16 cellular contexts compared by ENCODE assay signal in the genomic region with DNA sequence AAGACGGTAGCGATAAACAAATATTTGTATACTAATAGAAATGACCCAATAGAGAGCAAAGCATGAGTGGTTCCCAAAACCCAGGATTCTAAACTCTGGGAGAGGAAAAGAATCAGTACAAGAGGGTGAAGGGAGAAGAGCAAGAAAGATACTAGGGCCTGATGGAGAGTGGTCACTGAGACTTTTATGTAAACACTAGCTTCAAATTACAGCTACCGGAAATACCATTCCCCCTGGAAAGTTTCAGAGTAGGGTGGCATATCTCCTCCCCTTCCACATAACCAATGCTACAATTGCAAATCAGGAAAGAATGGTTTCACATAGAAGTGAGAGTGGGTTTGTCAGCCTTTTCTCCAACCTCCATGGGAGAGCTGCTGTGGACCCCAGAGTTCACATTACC.
A peak's percentile ranks its signal among the peaks of the same experiment; 100 is the strongest.
DNase-seq lines count a peak whose midpoint lies in the region; ATAC-seq and TF ChIP-seq lines count a peak whose summit lies in the region.
"Had no signal": no experiment of that assay in that cellular context is flagged by ENCODE, and none has a peak within 500 bp of the region (broad histone marks: within the 10 kb centered on the region; RNA-seq: fewer than 3 reads in every experiment).

No MANE protein-coding gene starts in this region.

- peak overlapping the region; percentile 82 for H3K27ac Mint-ChIP-seq in WTC11
- H3K27ac Mint-ChIP-seq: activated T-cell treated with anti-CD3 and anti-CD28 coated beads, Interleukin-2, amount 50 U/mL, for 72 hours; stimulated activated naive CD8-positive, alpha-beta T cell treated with anti-CD3 and anti-CD28 coated beads, Interleukin-15, Interleukin-2, amounts not matched to agents 100 ng/mL and 50 ng/mL, for 24 hours had no signal

- H3K36me3 ChIP-seq in HCT116 (ENCODE audit: control insufficient read depth in 1 of 2, insufficient read depth in 2 of 2, low read length in 2 of 2) = no peaks in the 10 kb centered on the region
- H3K36me3 ChIP-seq: ovary had no signal

- no peak for TF ChIP-seq POLR2A in HCT116 (IDR thresholded peaks at IDR 0.05; ENCODE audit: borderline replicate concordance, extremely low read depth, insufficient read depth, insufficient read length)

- H3K27ac ChIP-seq in HCT116 (ENCODE audit: low read depth, low read length) = no peak overlapping the region
- H3K27ac ChIP-seq: ovary had no signal

- peaks cover 30% of the 10 kb centered on the region for H3K36me3 Mint-ChIP-seq in WTC11

- peaks cover 22% of the 10 kb centered on the region for H3K4me1 Mint-ChIP-seq in WTC11

- H3K4me2 ChIP-seq in HCT116 (ENCODE audit: low read length) = no peak overlapping the region

- no peaks in the 10 kb centered on the region for H3K79me2 ChIP-seq in HCT116 (ENCODE audit: insufficient read depth, low read length)

- BruUV-seq in HCT116 (replicated peaks; lab: Mats Ljungman, UMichigan) = no TSS peak

- RAD21 ChIA-PET in HCT116 (lab: Charles Lee; ENCODE audit: low non-redundant PET in 1 of 2, low total read pairs in 2 of 2, uncharacterized antibody in 2 of 2, unreplicated experiment in 2 of 2) = no interaction called here

- H4K20me1 ChIP-seq in HCT116 (ENCODE audit: insufficient read depth) = no peaks in the 10 kb centered on the region

- no peaks in the 10 kb centered on the region for H3K9me2 ChIP-seq in HCT116 (ENCODE audit: insufficient read depth)

- H3K9ac ChIP-seq in HCT116 (ENCODE audit: low read length) = no peak overlapping the region

- intact Hi-C loops in HCT116 (cut with micrococcal nuclease) = no loop called here

- 0 out of 2 replicates have a peak, but pooled peaks cover 2% of the 10 kb centered on the region for H3K27me3 Mint-ChIP-seq in WTC11 (ENCODE audit: low read depth)

- peak overlapping the region; percentile 15 for H2AFZ ChIP-seq in HCT116 (ENCODE audit: low read depth, low read length, poor library complexity, severe bottlenecking)

- ATAC-seq in HCT116 = no peak
- peak; percentile 83 for ATAC-seq in WTC11
- no peak for ATAC-seq in GM19395 (IDR thresholded peaks at IDR 0.05; ENCODE audit: unreplicated experiment)
- ATAC-seq: activated T-cell treated with anti-CD3 and anti-CD28 coated beads, Interleukin-2, amount 50 U/mL, for 72 hours; GM12878 had no signal

- CTCF ChIA-PET in HCT116 (lab: Charles Lee) (no interaction called here), WTC11 (lab: Charles Lee) (interaction anchor here (1.0 kb wide), 1 partner anchor 384 kb away, joined by 3 read pairs; no protein-coding TSS in a partner anchor)

- H3K4me3 Mint-ChIP-seq in WTC11 = no peak overlapping the region
- H3K4me3 Mint-ChIP-seq: activated T-cell treated with anti-CD3 and anti-CD28 coated beads, Interleukin-2, amount 50 U/mL, for 72 hours; stimulated activated naive CD8-positive, alpha-beta T cell treated with anti-CD3 and anti-CD28 coated beads, Interleukin-15, Interleukin-2, amounts not matched to agents 100 ng/mL and 50 ng/mL, for 24 hours had no signal

- peaks cover 0 to 5% of the 10 kb centered on the region in 2 experiments; a peak in 1 of 4 replicates for H3K4me1 ChIP-seq in HCT116 (ENCODE audit: control insufficient read depth in 1 of 2, insufficient read depth in 2 of 2, low read length in 2 of 2)

- H3K4me3 ChIP-seq in AG09309 (ENCODE audit: control insufficient read depth, low read depth, low read length) (no peak overlapping the region), HCT116 (replicated peaks in 1 of 2; ENCODE audit: low read depth in 1 of 2, low read length in 2 of 2) (no peak overlapping the region)
- H3K4me3 ChIP-seq: GM12878, ovary had no signal

- DNase-seq in AG09309 (ENCODE audit: low read depth) = peak; percentile 24
- DNase-seq in HCT116 (ENCODE audit: low read depth, low spot score) = no peak
- no peak for DNase-seq in WTC11 (ENCODE audit: low spot score)
- DNase-seq in iPS DF 4.7 (ENCODE audit: extremely low read depth, low spot score) = peak; percentile 22
- DNase-seq in NCI-H2081 (lab: John Stamatoyannopoulos, UW) = no peak
- no peak for DNase-seq in COLO829 (ENCODE audit: low spot score)
- DNase-seq in pons (ENCODE audit: low spot score) = no peak
- DNase-seq: activated CD4-positive, alpha-beta T cell treated with anti-CD3 and anti-CD28 coated beads, Interleukin-2, amount 50 U/mL, for 4 hours; activated T-cell treated with anti-CD3 and anti-CD28 coated beads, Interleukin-2, amount 50 U/mL, for 72 hours; cerebellar nuclear complex; DND-41; NCI-H2171; ovary had no signal

- no peaks in the 10 kb centered on the region for H3K9me3 ChIP-seq in HCT116 (ENCODE audit: control insufficient read depth in 1 of 2, insufficient read depth in 1 of 2, low read depth in 1 of 2, low read length in 2 of 2)
- H3K9me3 ChIP-seq: ovary had no signal

- H3K9me3 Mint-ChIP-seq in WTC11 = peaks cover 35% of the 10 kb centered on the region
- H3K9me3 Mint-ChIP-seq: activated T-cell treated with anti-CD3 and anti-CD28 coated beads, Interleukin-2, amount 50 U/mL, for 72 hours; stimulated activated naive CD8-positive, alpha-beta T cell treated with anti-CD3 and anti-CD28 coated beads, Interleukin-15, Interleukin-2, amounts not matched to agents 100 ng/mL and 50 ng/mL, for 24 hours had no signal

- POLR2A ChIA-PET in HCT116 (lab: Charles Lee) = no interaction called here
- POLR2A ChIA-PET in WTC11 (lab: Charles Lee) = interaction anchor here (0.5 kb wide), 1 partner anchor 179 kb away, joined by 3 read pairs; no protein-coding TSS in a partner anchor

- TF ChIP-seq CTCF in AG09309 (IDR thresholded peaks at IDR 0.05; ENCODE audit: control insufficient read depth, insufficient read depth, low read depth, low read length, missing control alignments) (no peak), HCT116 (IDR thresholded peaks at IDR 0.05 in 2 of 3, conservative IDR thresholded peaks at IDR 0.05 in 1 of 3; ENCODE audit: borderline replicate concordance in 1 of 3, insufficient read depth in 1 of 3, low read depth in 2 of 3, low read length in 2 of 3) (no peak), WTC11 (IDR thresholded peaks at IDR 0.05) (no peak)

- no peaks in the 10 kb centered on the region for H3K27me3 ChIP-seq in HCT116 (ENCODE audit: insufficient read depth, low read length)
- H3K27me3 ChIP-seq: ovary had no signal

- TF ChIP-seq RAD21 in HCT116 (IDR thresholded peaks at IDR 0.05; ENCODE audit: low read depth) = no peak

TF ChIP-seq in HCT116, 20 proteins besides CTCF, POLR2A, EP300 and RAD21 (continues in another document):
- no peak for TF ChIP-seq CEBPB (IDR thresholded peaks at IDR 0.05; ENCODE audit: low read depth)
- TF ChIP-seq TCF7L2 (IDR thresholded peaks at IDR 0.05; ENCODE audit: borderline replicate concordance, extremely low read depth, insufficient read depth, insufficient read length) = no peak
- TF ChIP-seq ELF1 (IDR thresholded peaks at IDR 0.05; ENCODE audit: borderline replicate concordance, low read depth) = no peak
- TF ChIP-seq POLR2AphosphoS5 (IDR thresholded peaks at IDR 0.05; ENCODE audit: low read depth, low read length) = no peak
- TF ChIP-seq EGR1 (IDR thresholded peaks at IDR 0.05; ENCODE audit: low read depth) = no peak
- no peak for TF ChIP-seq SP1 (IDR thresholded peaks at IDR 0.05; ENCODE audit: low read depth)
- no peak for TF ChIP-seq FOSL1 (IDR thresholded peaks at IDR 0.05; ENCODE audit: low read depth)
- TF ChIP-seq EZH2phosphoT487 (IDR thresholded peaks at IDR 0.05; ENCODE audit: borderline replicate concordance) = no peak
- no peak for TF ChIP-seq ATF3 (IDR thresholded peaks at IDR 0.05)
- no peak for TF ChIP-seq ZNF274 (IDR thresholded peaks at IDR 0.05; ENCODE audit: low read depth, low read length)

TF ChIP-seq in WTC11, 78 proteins besides CTCF, POLR2A, EP300 and RAD21 (continues in another document):
- TF ChIP-seq E2F4 (CRISPR knock-in tag; IDR thresholded peaks at IDR 0.05; ENCODE audit: borderline replicate concordance, low read depth) (no peak), NFE2L1 (CRISPR knock-in tag; IDR thresholded peaks at IDR 0.05) (no peak), SMAD4 (CRISPR knock-in tag; IDR thresholded peaks at IDR 0.05) (no peak), ZNF138 (CRISPR knock-in tag; conservative IDR thresholded peaks at IDR 0.05) (no peak), ZBTB21 (CRISPR knock-in tag; IDR thresholded peaks at IDR 0.05; ENCODE audit: borderline replicate concordance) (no peak), USF1 (CRISPR knock-in tag; IDR thresholded peaks at IDR 0.05) (no peak)

Comparison
In these comparisons a context has a peak if more than half of its experiments do, and no peak if none do; other contexts are left out.
1. DNase-seq: peak in AG09309 (single experiment) and iPS DF 4.7 (single experiment); none in HCT116 (single experiment), WTC11 (single experiment), NCI-H2081 (0 of 2), COLO829 (single experiment) and pons (single experiment).